In the genomic region with DNA sequence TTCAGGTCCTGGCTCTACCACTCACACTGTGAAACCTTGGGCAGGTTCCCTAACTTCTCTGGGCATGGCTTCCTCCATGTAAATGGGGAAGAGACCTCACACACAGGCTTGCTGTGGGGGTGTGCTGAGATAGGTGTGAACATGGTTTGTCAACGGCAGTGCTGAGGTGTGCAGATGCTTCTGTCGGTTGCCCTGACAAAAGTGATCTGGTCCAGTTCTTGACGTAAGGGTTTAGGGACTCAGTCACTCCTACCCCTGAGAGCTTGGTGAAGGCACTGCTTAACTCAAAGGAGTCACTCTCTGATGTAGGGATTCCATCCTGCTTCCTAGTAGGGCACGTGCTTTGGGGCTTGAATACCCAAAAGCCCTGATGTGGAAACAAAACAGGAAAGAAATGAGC, we compare ENCODE assay signal across 26 cellular contexts. TPM values are rescaled to one million over a fixed set of nuclear protein-coding genes. Genes with fewer than 3 reads are reported as not detected.
A peak's percentile ranks its signal among the peaks of the same experiment; 100 is the strongest.
DNase-seq lines count a peak whose midpoint lies in the region; ATAC-seq and TF ChIP-seq lines count a peak whose summit lies in the region.
"Had no signal": no experiment of that assay in that cellular context is flagged by ENCODE, and none has a peak within 500 bp of the region (broad histone marks: within the 10 kb centered on the region; RNA-seq: fewer than 3 reads in every experiment).

No MANE protein-coding gene starts in this region.

- no peaks in the 10 kb centered on the region for H3K36me3 Mint-ChIP-seq in activated T-cell treated with anti-CD3 and anti-CD28 coated beads, Interleukin-2, amount 50 U/mL, for 4 hours (ENCODE audit: insufficient read depth)
- H3K36me3 Mint-ChIP-seq: memory B cell had no signal

- H3K27me3 Mint-ChIP-seq in activated T-cell treated with anti-CD3 and anti-CD28 coated beads, Interleukin-2, amount 50 U/mL, for 4 hours (ENCODE audit: low read depth) = peaks cover 34% of the 10 kb centered on the region

- no peak for ATAC-seq in activated T-cell treated with anti-CD3 and anti-CD28 coated beads, Interleukin-2, amount 50 U/mL, for 4 hours

- peak overlapping the region in 20 of 59 donors; percentile 8 to 74 (median 65) for H3K4me3 ChIP-seq in dorsolateral prefrontal cortex
- no peak overlapping the region for H3K4me3 ChIP-seq in osteoblast (ENCODE audit: insufficient read depth, low read length)
- H3K4me3 ChIP-seq: tibial nerve had no signal

- no peaks in the 10 kb centered on the region for H3K9me3 Mint-ChIP-seq in activated T-cell treated with anti-CD3 and anti-CD28 coated beads, Interleukin-2, amount 50 U/mL, for 4 hours
- H3K9me3 Mint-ChIP-seq: activated CD4-positive, alpha-beta memory T cell treated with anti-CD3 and anti-CD28 coated beads, Interleukin-2, amount 10 ng/mL, durations not matched to agents 7 days and 5 days; CD4-positive, alpha-beta T cell; HFFc6; memory B cell had no signal

- peak; percentile 36 to 42 for DNase-seq in NOMO-1 (lab: John Stamatoyannopoulos, UW; ENCODE audit: unreplicated experiment in 2 of 2)
- DNase-seq in NOMO-1 treated with dmso at 0.1 percent for 144 hours (lab: John Stamatoyannopoulos, UW; ENCODE audit: unreplicated experiment) = no peak
- DNase-seq in NOMO-1 treated with DMSO at 0.1 percent for 48 hours (lab: John Stamatoyannopoulos, UW; ENCODE audit: unreplicated experiment) = peak; percentile 48
- DNase-seq in dorsolateral prefrontal cortex = no peak
- DNase-seq in osteoblast (ENCODE audit: insufficient read length, low spot score, missing footprints) = peak; percentile 78
- no peak for DNase-seq in activated CD4-positive, alpha-beta T cell treated with anti-CD3 and anti-CD28 coated beads for 4 hours
- DNase-seq in activated T-cell treated with anti-CD3 and anti-CD28 coated beads, Interleukin-2, amount 50 U/mL, for 4 hours = no peak
- DNase-seq in activated effector memory CD4-positive, alpha-beta T cell treated with Interleukin-2 at 50 U/mL for 16 hours = no peak
- DNase-seq: 8988T; activated CD4-positive, alpha-beta memory T cell treated with anti-CD3 and anti-CD28 coated beads, Interleukin-2, amount 10 ng/mL, durations not matched to agents 7 days and 5 days; activated CD4-positive, CD25-positive, alpha-beta regulatory T cell treated with anti-CD3 and anti-CD28 coated beads, Interleukin-2, amount 50 U/mL, for 72 hours; activated gamma-delta T cell; CD4-positive, alpha-beta T cell; effector CD8-positive, alpha-beta T cell; foreskin fibroblast; HFFc6; NCI-H1436; NCI-H2107; NCI-H748 treated with DMSO at 0.1 percent for 48 hours; occipital lobe; RPMI8226 had no signal

- peaks cover 4% of the 10 kb centered on the region for H4K20me1 ChIP-seq in osteoblast (ENCODE audit: insufficient read depth, low read length)

- no peak overlapping the region for H2AFZ ChIP-seq in osteoblast (ENCODE audit: low read length)

- TF ChIP-seq CTCF in dorsolateral prefrontal cortex (IDR thresholded peaks at IDR 0.05 in 54 of 56, conservative IDR thresholded peaks at IDR 0.05 in 2 of 56; ENCODE audit: low read depth in 1 of 56, partially characterized antibody in 56 of 56) (no peak), osteoblast (IDR thresholded peaks at IDR 0.05; ENCODE audit: extremely low read depth, low read depth, low read length) (no peak)

- H3K4me1 ChIP-seq in osteoblast (ENCODE audit: insufficient read depth, low read length) = no peaks in the 10 kb centered on the region

- H3K27ac ChIP-seq in dorsolateral prefrontal cortex = peak overlapping the region in 35 of 59 donors; percentile 0 to 93 (median 79)
- H3K27ac ChIP-seq in osteoblast (ENCODE audit: low read depth, low read length) = no peak overlapping the region
- H3K27ac ChIP-seq: tibial nerve had no signal

- no peaks in the 10 kb centered on the region for H3K79me2 ChIP-seq in osteoblast (ENCODE audit: insufficient read depth, low read length)

- no peak overlapping the region for H3K4me2 ChIP-seq in osteoblast (ENCODE audit: insufficient read depth, low read length)

- no peaks in the 10 kb centered on the region for H3K36me3 ChIP-seq in osteoblast (ENCODE audit: insufficient read depth, low read length)
- H3K36me3 ChIP-seq: tibial nerve had no signal

- no peak overlapping the region for H3K4me3 Mint-ChIP-seq in activated T-cell treated with anti-CD3 and anti-CD28 coated beads, Interleukin-2, amount 50 U/mL, for 4 hours
- H3K4me3 Mint-ChIP-seq: activated CD4-positive, alpha-beta memory T cell treated with anti-CD3 and anti-CD28 coated beads, Interleukin-2, amount 10 ng/mL, durations not matched to agents 7 days and 5 days; CD4-positive, alpha-beta T cell; HFFc6; memory B cell had no signal

- H3K27me3 ChIP-seq in dorsolateral prefrontal cortex (peaks cover 0 to 4% (median 0%) of the 10 kb centered on the region in 45 donors), osteoblast (ENCODE audit: insufficient read depth, low read length) (peaks cover 55% of the 10 kb centered on the region)

- intact Hi-C loops in dorsolateral prefrontal cortex (cut with DNase I) = no loop called here

- peaks cover 4% of the 10 kb centered on the region for H3K4me1 Mint-ChIP-seq in activated T-cell treated with anti-CD3 and anti-CD28 coated beads, Interleukin-2, amount 50 U/mL, for 4 hours (ENCODE audit: low read depth)
- H3K4me1 Mint-ChIP-seq: memory B cell had no signal

- H3K9me3 ChIP-seq in osteoblast (ENCODE audit: low read depth, low read length) = no peaks in the 10 kb centered on the region
- H3K9me3 ChIP-seq: tibial nerve had no signal

RNA-seq across cellular contexts. Expression of a gene that starts 1.9 kb away (rescaled TPM):
- total RNA-seq in dorsolateral prefrontal cortex (10 to 100 TPM; 23.7 to 93.5 (median 63.9) TPM), osteoblast (0.36 TPM in 1 of 2 replicates, not detected in the other)
- under 1 TPM in 1 of 3 donors, not detected in 2; 0.18 TPM for total RNA-seq in activated T-cell treated with anti-CD3 and anti-CD28 coated beads, Interleukin-2, amount 50 U/mL, for 4 hours
- total RNA-seq: HFFc6, SK-MEL-5 had no signal

RNA-seq across cellular contexts. Expression of a gene that starts 5.8 kb away (rescaled TPM):
- total RNA-seq in dorsolateral prefrontal cortex (1 to 10 TPM in 3 of 120 experiments, under 1 TPM in 43, not detected in 74; 0.29 to 1.2 (median 0.50) TPM), osteoblast (not detected in 2 replicates)
- total RNA-seq in activated T-cell treated with anti-CD3 and anti-CD28 coated beads, Interleukin-2, amount 50 U/mL, for 4 hours = under 1 TPM in 1 of 3 donors, not detected in 2; 0.13 TPM
- total RNA-seq: chondrocyte; HFFc6; T-helper 1 cell treated with Interleukin-12 subunit alpha and Interleukin-12 subunit beta and Interleukin-4 antibody, amounts not matched to agents 30 ng/mL and 1 ng/mL, for 36 hours had no signal

RNA-seq across cellular contexts. Expression of a gene that starts 13.4 kb away (rescaled TPM):
- total RNA-seq in dorsolateral prefrontal cortex (100 to 1,000 TPM in 100 of 120 experiments, 10 to 100 TPM in 20; 59.7 to 172 (median 126) TPM), osteoblast (55.0 and 56.9 TPM in 2 replicates)
- total RNA-seq in activated T-cell treated with anti-CD3 and anti-CD28 coated beads, Interleukin-2, amount 50 U/mL, for 4 hours = 100 to 1,000 TPM; 164 to 174 (median 170) TPM

RNA-seq across cellular contexts. Expression of a gene that starts 13.5 kb away (rescaled TPM):
- total RNA-seq in dorsolateral prefrontal cortex = 10 to 100 TPM; 12.8 to 27.9 (median 19.6) TPM
- total RNA-seq in osteoblast = 26.8 and 28.3 TPM in 2 replicates
- total RNA-seq in activated T-cell treated with anti-CD3 and anti-CD28 coated beads, Interleukin-2, amount 50 U/mL, for 4 hours = 10 to 100 TPM; 19.6 to 24.7 (median 21.5) TPM

RNA-seq across cellular contexts. Expression of a gene that starts 26.9 kb away (rescaled TPM):
- total RNA-seq in dorsolateral prefrontal cortex = 10 to 100 TPM; 21.5 to 52.5 (median 36.6) TPM
- 67.5 and 80.7 TPM in 2 replicates for total RNA-seq in osteoblast
- total RNA-seq in activated T-cell treated with anti-CD3 and anti-CD28 coated beads, Interleukin-2, amount 50 U/mL, for 4 hours = 10 to 100 TPM; 47.1 to 54.7 (median 48.8) TPM

Comparison
In these comparisons a context has a peak if more than half of its experiments do, and no peak if none do; other contexts are left out.
1. DNase-seq: peak in NOMO-1 (2 of 2), NOMO-1 treated with DMSO at 0.1 percent for 48 hours (single experiment) and osteoblast (single experiment); none in NOMO-1 treated with dmso at 0.1 percent for 144 hours (single experiment), dorsolateral prefrontal cortex (0 of 10), activated CD4-positive, alpha-beta T cell treated with anti-CD3 and anti-CD28 coated beads for 4 hours (0 of 2), activated T-cell treated with anti-CD3 and anti-CD28 coated beads, Interleukin-2, amount 50 U/mL, for 4 hours (single experiment) and activated effector memory CD4-positive, alpha-beta T cell treated with Interleukin-2 at 50 U/mL for 16 hours (single experiment).
2. RNA of a gene that starts 1.9 kb away (total RNA-seq): 23.7 to 93.5 TPM in dorsolateral prefrontal cortex; 0.36 TPM in osteoblast and 0.18 TPM in activated T-cell treated with anti-CD3 and anti-CD28 coated beads, Interleukin-2, amount 50 U/mL, for 4 hours; every median in the first group is over 10 times any median in the second.